Comparison of ENCODE assay signal across 15 cellular contexts in genomic region chr5:149792963-149793362, GRCh38.
DNase-seq lines count a peak whose midpoint lies in the region; ATAC-seq and TF ChIP-seq lines count a peak whose summit lies in the region.
"Had no signal": no experiment of that assay in that cellular context is flagged by ENCODE, and none has a peak within 500 bp of the region (broad histone marks: within the 10 kb centered on the region; RNA-seq: fewer than 3 reads in every experiment).

No MANE protein-coding gene starts in this region.

- H3K4me1 ChIP-seq in esophagus squamous epithelium (peaks cover 16 to 78% (median 26%) of the 10 kb centered on the region in 3 donors), skeletal muscle tissue (ENCODE audit: control insufficient read depth in 3 of 3, insufficient read depth in 3 of 3, low read length in 3 of 3) (peaks cover 63 to 75% (median 71%) of the 10 kb centered on the region in 3 donors)
- H3K4me1 ChIP-seq: left lung had no signal

- no peak overlapping the region for H3K4me3 ChIP-seq in esophagus squamous epithelium
- no peak overlapping the region for H3K4me3 ChIP-seq in skeletal muscle tissue (ENCODE audit: low read length in 3 of 3)
- H3K4me3 ChIP-seq: left lung had no signal

- H3K9me3 ChIP-seq in esophagus squamous epithelium (no peaks in the 10 kb centered on the region), skeletal muscle tissue (ENCODE audit: control insufficient read depth in 3 of 3, low read length in 3 of 3) (no peaks in the 10 kb centered on the region)
- H3K9me3 ChIP-seq: left lung had no signal

- H3K9ac ChIP-seq in skeletal muscle tissue (ENCODE audit: low read depth in 1 of 3, low read length in 3 of 3): peak overlapping the region in 1 of 3 donors; percentile 72

- no peak for TF ChIP-seq CTCF in esophagus squamous epithelium (IDR thresholded peaks at IDR 0.05)

- H3K27me3 ChIP-seq in esophagus squamous epithelium (no peaks in the 10 kb centered on the region), skeletal muscle tissue (ENCODE audit: control insufficient read depth in 3 of 3, insufficient read depth in 3 of 3, low read length in 3 of 3) (no peaks in the 10 kb centered on the region)
- H3K27me3 ChIP-seq: left lung had no signal

- ATAC-seq in GM19351 (IDR thresholded peaks at IDR 0.05; ENCODE audit: unreplicated experiment) (peak; percentile 38), HG03045 (IDR thresholded peaks at IDR 0.05; ENCODE audit: unreplicated experiment) (peak; percentile 47)
- ATAC-seq: HCT116, left lung had no signal

- peak overlapping the region in 3 of 4 donors; percentile 49 to 83 (median 80) for H3K27ac ChIP-seq in esophagus squamous epithelium
- peak overlapping the region; percentile 77 for H3K27ac ChIP-seq in skeletal muscle tissue (ENCODE audit: low read depth, low read length)
- H3K27ac ChIP-seq: left lung had no signal

- TF ChIP-seq POLR2A in esophagus squamous epithelium (IDR thresholded peaks at IDR 0.05): no peak

- 80 to 100% methylated on average over 1 of the region's 1 CpG for WGBS in esophagus squamous epithelium, 2 donors

- intact Hi-C loops in esophagus squamous epithelium (cut with DNase I): no loop called here

- H3K36me3 ChIP-seq in esophagus squamous epithelium: peaks cover 0 to 6% (median 0%) of the 10 kb centered on the region in 3 donors
- no peaks in the 10 kb centered on the region for H3K36me3 ChIP-seq in skeletal muscle tissue (ENCODE audit: control insufficient read depth in 3 of 3, insufficient read depth in 3 of 3, low read length in 3 of 3)
- H3K36me3 ChIP-seq: left lung had no signal

- DNase-seq in esophagus squamous epithelium (lab: John Stamatoyannopoulos, UW) (no peak), NCI-H1694 treated with DMSO at 0.1 percent for 48 hours (lab: John Stamatoyannopoulos, UW) (no peak), hypothalamus (lab: John Stamatoyannopoulos, UW) (no peak)
- no peak for DNase-seq in activated CD4-positive, alpha-beta T cell treated with anti-CD3 and anti-CD28 coated beads for 1 hour
- DNase-seq: activated CD8-positive, alpha-beta memory T cell treated with anti-CD3 and anti-CD28 coated beads, Interleukin-2, amount 50 U/mL, for 48 hours; effector CD4-positive, alpha-beta T cell; GF-D8; left lung; NCI-H2081; NCI-H526; substantia nigra had no signal
